17 cellular contexts compared by ENCODE assay signal in genomic region chr12:71134405-71134804, GRCh38. TPM values are rescaled to one million over a fixed set of nuclear protein-coding genes. Genes with fewer than 3 reads are reported as not detected.
"Had no signal": no experiment of that assay in that cellular context is flagged by ENCODE, and none has a peak within 500 bp of the region (broad histone marks: within the 10 kb centered on the region; RNA-seq: fewer than 3 reads in every experiment).

No MANE protein-coding gene starts in this region.

- DNase-seq: activated CD4-positive, alpha-beta T cell treated with anti-CD3 and anti-CD28 coated beads, Interleukin-2, amount 50 U/mL, for 4 hours; activated T-cell treated with anti-CD3 and anti-CD28 coated beads for 4 hours; amniotic stem cell; dorsolateral prefrontal cortex; nephron progenitor cell; nucleus accumbens; posterior cingulate gyrus; retina; stimulated activated naive CD4-positive, alpha-beta T cell; WERI-Rb-1 had no signal

- H3K4me3 ChIP-seq: dorsolateral prefrontal cortex had no signal

- H3K36me3 ChIP-seq: WERI-Rb-1 had no signal

- FAIRE-seq: keratinocyte had no signal

- H3K4me3 Mint-ChIP-seq: activated naive CD8-positive, alpha-beta T cell; activated T-helper 1 cell treated with anti-CD3 and anti-CD28 coated beads, Interleukin-12 subunit alpha, Interleukin-12 subunit beta, Interleukin-2, Interleukin-4 antibody, amounts not matched to agents 30 ng/mL and 10 ng/mL and 1 ng/mL, durations not matched to agents 14 hours and 24 hours and 36 hours; nephron progenitor cell; T-helper 1 cell treated with Interleukin-12 subunit alpha and Interleukin-12 subunit beta and Interleukin-4 antibody, amounts not matched to agents 30 μg/mL and 1 μg/mL, for 36 hours had no signal

- H3K36me3 Mint-ChIP-seq: activated naive CD8-positive, alpha-beta T cell had no signal

- H3K27ac ChIP-seq: dorsolateral prefrontal cortex, WERI-Rb-1 had no signal

- H3K9me3 Mint-ChIP-seq: activated T-helper 1 cell treated with anti-CD3 and anti-CD28 coated beads, Interleukin-12 subunit alpha, Interleukin-12 subunit beta, Interleukin-2, Interleukin-4 antibody, amounts not matched to agents 30 ng/mL and 10 ng/mL and 1 ng/mL, durations not matched to agents 14 hours and 24 hours and 36 hours; nephron progenitor cell; T-helper 1 cell treated with Interleukin-12 subunit alpha and Interleukin-12 subunit beta and Interleukin-4 antibody, amounts not matched to agents 30 μg/mL and 1 μg/mL, for 36 hours had no signal

- H3K27ac Mint-ChIP-seq: activated naive CD8-positive, alpha-beta T cell; activated T-helper 1 cell treated with anti-CD3 and anti-CD28 coated beads, Interleukin-12 subunit alpha, Interleukin-12 subunit beta, Interleukin-2, Interleukin-4 antibody, amounts not matched to agents 30 ng/mL and 10 ng/mL and 1 ng/mL, durations not matched to agents 14 hours and 24 hours and 36 hours; nephron progenitor cell; T-helper 1 cell treated with Interleukin-12 subunit alpha and Interleukin-12 subunit beta and Interleukin-4 antibody, amounts not matched to agents 30 μg/mL and 1 μg/mL, for 36 hours had no signal

RNA-seq across cellular contexts. Expression of gene TSPAN8, which starts 23.4 kb away (rescaled TPM):
- total RNA-seq: activated T-helper 1 cell treated with anti-CD3 and anti-CD28 coated beads, Interleukin-12 subunit alpha, Interleukin-12 subunit beta, Interleukin-2, Interleukin-4 antibody, amounts not matched to agents 30 ng/mL and 10 ng/mL and 1 ng/mL, durations not matched to agents 14 hours and 24 hours and 36 hours; cardiac septum; lung microvascular endothelial cell; myocyte had no signal
- polyA plus RNA-seq: keratinocyte had no signal
